8 cellular contexts compared by ENCODE assay signal in the genomic region with DNA sequence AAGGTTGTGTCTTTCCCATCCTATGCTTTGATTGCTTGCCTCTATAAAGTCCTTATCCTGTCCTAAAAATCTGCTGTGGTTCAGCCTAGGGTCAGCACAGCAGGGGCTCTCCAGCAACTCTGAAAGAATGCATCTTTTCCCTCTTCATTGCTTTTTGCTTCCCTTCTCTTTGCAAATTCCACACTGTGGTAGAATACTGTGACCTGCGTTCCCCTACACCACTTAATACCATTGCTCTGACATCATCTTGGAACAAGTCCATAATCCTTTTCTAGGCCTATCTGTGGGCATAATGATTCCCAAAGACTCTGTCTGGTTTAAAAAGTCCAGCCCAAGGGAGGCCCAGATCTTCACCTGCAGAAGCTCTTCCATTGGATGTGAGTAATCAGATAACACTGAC.
DNase-seq lines count a peak whose midpoint lies in the region; ATAC-seq and TF ChIP-seq lines count a peak whose summit lies in the region.
"Had no signal": no experiment of that assay in that cellular context is flagged by ENCODE, and none has a peak within 500 bp of the region (broad histone marks: within the 10 kb centered on the region; RNA-seq: fewer than 3 reads in every experiment).

No MANE protein-coding gene starts in this region.

- peak; percentile 81 for DNase-seq in HFFc6
- peak; percentile 83 for DNase-seq in amniotic epithelial cell (ENCODE audit: low read depth)
- peak; percentile 66 for DNase-seq in hepatic stellate cell (ENCODE audit: low spot score)
- DNase-seq in type B pancreatic cell (ENCODE audit: extremely low spot score, unreplicated experiment) = no peak
- DNase-seq in NCI-H526 (lab: John Stamatoyannopoulos, UW) = no peak
- no peak for DNase-seq in activated CD8-positive, alpha-beta memory T cell treated with anti-CD3 and anti-CD28 coated beads, Interleukin-2, amount 50 U/mL, for 4 hours
- DNase-seq: NCI-H2081 treated with DMSO at 0.1 percent for 48 hours had no signal

- H3K4me1 Mint-ChIP-seq in HFFc6 (ENCODE audit: low read depth) (peaks cover 56% of the 10 kb centered on the region), type B pancreatic cell (ENCODE audit: unreplicated experiment) (peaks cover 16% of the 10 kb centered on the region)

- TF ChIP-seq CTCF in HFFc6 (IDR thresholded peaks at IDR 0.05) (no peak), type B pancreatic cell (conservative IDR thresholded peaks at IDR 0.05) (no peak)

- H3K9me3 Mint-ChIP-seq in HFFc6 (no peaks in the 10 kb centered on the region), type B pancreatic cell (no peaks in the 10 kb centered on the region)

- H3K27ac Mint-ChIP-seq in HFFc6 (peak overlapping the region; percentile 60), type B pancreatic cell (no peak overlapping the region)

- H3K4me3 Mint-ChIP-seq in HFFc6 = peak overlapping the region; percentile 7; the same call in 1 of the 2 replicates
- H3K4me3 Mint-ChIP-seq in type B pancreatic cell = peak overlapping the region; percentile 2

- no peak for ATAC-seq in GM18861 (IDR thresholded peaks at IDR 0.05; ENCODE audit: unreplicated experiment)

- H3K27me3 Mint-ChIP-seq in HFFc6 (ENCODE audit: insufficient read depth) (peaks cover 2% of the 10 kb centered on the region; the same call in 1 of the 2 replicates), type B pancreatic cell (no peaks in the 10 kb centered on the region)

- H3K36me3 Mint-ChIP-seq in HFFc6 (ENCODE audit: low read depth) (peaks cover 54% of the 10 kb centered on the region), type B pancreatic cell (peaks cover 26% of the 10 kb centered on the region)

Comparison
In these comparisons a context has a peak if more than half of its experiments do, and no peak if none do; other contexts are left out.
1. DNase-seq: peak in HFFc6 (single experiment), amniotic epithelial cell (single experiment) and hepatic stellate cell (single experiment); none in type B pancreatic cell (single experiment), NCI-H526 (0 of 2) and activated CD8-positive, alpha-beta memory T cell treated with anti-CD3 and anti-CD28 coated beads, Interleukin-2, amount 50 U/mL, for 4 hours (single experiment).